1 cellular context compared by ENCODE assay signal in the genomic region with DNA sequence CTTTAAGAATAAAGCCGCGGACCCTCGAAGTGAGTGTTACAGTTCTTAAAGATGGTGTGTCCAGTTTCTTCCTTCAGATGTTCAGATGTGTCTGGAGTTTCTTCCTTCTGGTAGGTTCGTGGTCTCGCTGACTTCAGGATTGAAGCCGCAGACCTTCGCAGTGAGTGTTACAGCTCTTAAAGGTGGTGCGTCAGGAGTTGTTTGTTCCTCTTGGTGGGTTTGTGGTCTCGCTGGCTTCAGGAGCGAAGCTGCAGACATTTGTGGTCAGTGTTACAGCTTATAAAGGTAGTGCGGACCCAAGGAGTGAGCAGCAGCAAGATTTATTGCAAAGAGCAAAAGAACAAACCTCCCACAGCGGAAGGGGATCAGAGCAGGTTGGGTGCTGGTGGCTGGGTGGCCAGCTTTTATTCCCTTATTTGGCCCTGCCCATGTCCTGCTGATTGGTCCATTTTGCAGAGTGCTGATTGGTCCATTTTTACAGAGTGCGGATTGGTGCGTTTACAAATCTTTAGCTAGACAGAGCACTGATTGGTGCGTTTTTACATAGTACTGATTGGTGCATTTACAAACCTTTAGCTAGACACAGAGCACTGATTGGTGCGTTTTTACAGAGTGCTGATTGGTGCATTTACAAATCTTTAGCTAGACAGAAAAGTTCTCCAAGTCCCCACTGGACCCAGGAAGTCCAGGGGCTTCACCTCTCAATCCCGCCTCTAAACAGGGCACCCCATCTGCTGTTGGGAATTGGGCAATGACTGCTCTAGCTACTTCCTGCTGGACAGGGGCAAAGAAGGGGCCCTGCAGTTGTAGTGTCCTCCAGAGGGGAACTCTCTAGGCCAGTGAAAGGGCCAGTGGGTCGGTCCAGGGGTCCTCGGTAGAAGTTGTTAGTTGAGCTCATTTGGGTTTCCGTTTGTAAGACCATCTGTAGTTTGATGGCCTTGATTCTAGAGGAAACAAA.
A peak's percentile ranks its signal among the peaks of the same experiment; 100 is the strongest.
TF ChIP-seq lines count a peak whose summit lies in the region.

No MANE protein-coding gene starts in this region.

TF ChIP-seq in A549, 52 proteins besides CTCF, POLR2A, EP300 and RAD21:
- peak; percentile 77 for TF ChIP-seq MAFK (IDR thresholded peaks at IDR 0.05; ENCODE audit: partially characterized antibody)
- TF ChIP-seq, protein P1, sequence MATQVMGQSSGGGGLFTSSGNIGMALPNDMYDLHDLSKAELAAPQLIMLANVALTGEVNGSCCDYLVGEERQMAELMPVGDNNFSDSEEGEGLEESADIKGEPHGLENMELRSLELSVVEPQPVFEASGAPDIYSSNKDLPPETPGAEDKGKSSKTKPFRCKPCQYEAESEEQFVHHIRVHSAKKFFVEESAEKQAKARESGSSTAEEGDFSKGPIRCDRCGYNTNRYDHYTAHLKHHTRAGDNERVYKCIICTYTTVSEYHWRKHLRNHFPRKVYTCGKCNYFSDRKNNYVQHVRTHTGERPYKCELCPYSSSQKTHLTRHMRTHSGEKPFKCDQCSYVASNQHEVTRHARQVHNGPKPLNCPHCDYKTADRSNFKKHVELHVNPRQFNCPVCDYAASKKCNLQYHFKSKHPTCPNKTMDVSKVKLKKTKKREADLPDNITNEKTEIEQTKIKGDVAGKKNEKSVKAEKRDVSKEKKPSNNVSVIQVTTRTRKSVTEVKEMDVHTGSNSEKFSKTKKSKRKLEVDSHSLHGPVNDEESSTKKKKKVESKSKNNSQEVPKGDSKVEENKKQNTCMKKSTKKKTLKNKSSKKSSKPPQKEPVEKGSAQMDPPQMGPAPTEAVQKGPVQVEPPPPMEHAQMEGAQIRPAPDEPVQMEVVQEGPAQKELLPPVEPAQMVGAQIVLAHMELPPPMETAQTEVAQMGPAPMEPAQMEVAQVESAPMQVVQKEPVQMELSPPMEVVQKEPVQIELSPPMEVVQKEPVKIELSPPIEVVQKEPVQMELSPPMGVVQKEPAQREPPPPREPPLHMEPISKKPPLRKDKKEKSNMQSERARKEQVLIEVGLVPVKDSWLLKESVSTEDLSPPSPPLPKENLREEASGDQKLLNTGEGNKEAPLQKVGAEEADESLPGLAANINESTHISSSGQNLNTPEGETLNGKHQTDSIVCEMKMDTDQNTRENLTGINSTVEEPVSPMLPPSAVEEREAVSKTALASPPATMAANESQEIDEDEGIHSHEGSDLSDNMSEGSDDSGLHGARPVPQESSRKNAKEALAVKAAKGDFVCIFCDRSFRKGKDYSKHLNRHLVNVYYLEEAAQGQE (IDR thresholded peaks at IDR 0.05): peak; percentile 27; the same call in 1 of the 2 replicates
- TF ChIP-seq TFCP2L1 (CRISPR knock-in tag; IDR thresholded peaks at IDR 0.05): peak; percentile 65; the same call in 1 of the 2 replicates
